Comparison of ENCODE assay signal across 8 cellular contexts in the genomic region with DNA sequence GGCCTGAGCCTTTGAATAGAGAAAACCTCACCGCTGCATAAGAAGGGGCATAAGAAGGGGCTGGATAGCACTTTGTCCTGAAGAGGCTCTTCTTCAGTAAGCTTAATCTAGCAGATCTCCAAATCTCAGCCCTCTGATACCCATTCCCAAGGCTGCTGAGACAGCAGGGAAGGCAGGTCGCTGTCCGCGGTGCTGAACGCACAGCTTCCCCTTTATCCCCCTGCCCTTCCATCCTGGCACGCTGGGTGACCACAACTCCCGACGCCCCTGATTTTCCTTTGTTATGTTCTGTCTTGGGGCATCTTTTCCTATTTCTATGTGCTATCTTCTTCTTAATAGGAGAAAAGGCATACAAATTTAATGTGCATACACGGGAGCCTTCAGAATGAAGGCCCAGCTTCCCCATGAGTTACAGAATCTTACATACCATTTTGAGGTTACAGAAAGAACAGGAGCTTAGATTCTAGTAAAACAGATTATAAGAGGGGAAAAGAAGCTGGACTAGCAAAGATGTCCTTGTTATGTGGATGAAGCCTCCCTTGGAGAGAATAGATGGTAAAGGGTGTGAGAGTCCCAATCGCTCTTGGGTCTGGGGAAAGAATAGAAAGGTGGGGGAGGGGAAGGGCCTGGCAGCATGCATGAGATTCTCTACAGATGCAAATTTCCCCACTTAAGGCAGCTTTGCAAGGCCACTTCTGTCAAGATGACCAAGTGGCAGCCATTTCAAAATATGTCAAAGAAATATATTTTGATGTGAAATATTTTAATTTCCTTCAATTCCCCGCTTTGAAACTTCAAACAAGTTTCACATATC. TPM values are rescaled to one million over a fixed set of nuclear protein-coding genes. Genes with fewer than 3 reads are reported as not detected.
DNase-seq lines count a peak whose midpoint lies in the region; ATAC-seq and TF ChIP-seq lines count a peak whose summit lies in the region.

No MANE protein-coding gene starts in this region.

- H3K4me1 ChIP-seq in iPS-15b (ENCODE audit: control insufficient read depth, insufficient read depth, low read length): peaks cover 3% of the 10 kb centered on the region
- H3K4me1 ChIP-seq in thyroid gland: no peaks in the 10 kb centered on the region
- H3K4me1 ChIP-seq in uterus: no peaks in the 10 kb centered on the region

- DNase-seq in Caki2 (ENCODE audit: low read depth): peak; percentile 54
- DNase-seq in KBM-7: peak; percentile 74
- peak; percentile 12 for DNase-seq in amniotic stem cell (lab: John Stamatoyannopoulos, UW)
- DNase-seq in thyroid gland: peak; percentile 43 to 67
- DNase-seq in uterus: no peak
- DNase-seq in NCI-H1092 (lab: John Stamatoyannopoulos, UW): no peak

- intact Hi-C loops in thyroid gland (cut with DNase I): no loop called here
- intact Hi-C loops in uterus (cut with DNase I; ENCODE audit: low total_unique reads): no loop called here

- WGBS in thyroid gland, 2 donors: 7 to 11% methylated on average over 11 of the region's 11 CpGs

- no peak overlapping the region for H3K27ac ChIP-seq in thyroid gland
- H3K27ac ChIP-seq in uterus: no peak overlapping the region

- H3K27me3 ChIP-seq in iPS-15b (ENCODE audit: control insufficient read depth, insufficient read depth, low read length) (no peaks in the 10 kb centered on the region), thyroid gland (no peaks in the 10 kb centered on the region), uterus (no peaks in the 10 kb centered on the region)

- H3K36me3 ChIP-seq in iPS-15b (ENCODE audit: control insufficient read depth, insufficient read depth, low read length) (no peaks in the 10 kb centered on the region), thyroid gland (no peaks in the 10 kb centered on the region), uterus (no peaks in the 10 kb centered on the region)

- H3K9me3 ChIP-seq in iPS-15b (ENCODE audit: control insufficient read depth, insufficient read depth, low read length) (no peaks in the 10 kb centered on the region), thyroid gland (no peaks in the 10 kb centered on the region), uterus (no peaks in the 10 kb centered on the region)

- TF ChIP-seq POLR2A in thyroid gland (IDR thresholded peaks at IDR 0.05): no peak
- no peak for TF ChIP-seq POLR2A in uterus (IDR thresholded peaks at IDR 0.05)

- in situ Hi-C loops in Caki2 (cut with HindIII; ENCODE audit: low pct_unique_long_range_greater_than_20kb, low sequenced_read_pairs) (no loop called here), KBM-7 (cut with MboI; ENCODE audit: low pct_unique_long_range_greater_than_20kb, low sequenced_read_pairs) (no loop called here)

- TF ChIP-seq CTCF in thyroid gland (IDR thresholded peaks at IDR 0.05): no peak
- no peak for TF ChIP-seq CTCF in uterus (IDR thresholded peaks at IDR 0.05)

- H3K4me3 ChIP-seq in iPS-15b (ENCODE audit: low read depth, low read length): peak overlapping the region; percentile 33
- H3K4me3 ChIP-seq in thyroid gland (replicated peaks in 1 of 3): no peak overlapping the region
- no peak overlapping the region for H3K4me3 ChIP-seq in uterus

- ATAC-seq in GM19324 (IDR thresholded peaks at IDR 0.05; ENCODE audit: low FRiP score, unreplicated experiment): no peak

- no peak overlapping the region for H3K9ac ChIP-seq in iPS-15b (ENCODE audit: low read depth, low read length)

RNA-seq across cellular contexts. Expression of a gene that starts 5.7 kb away (rescaled TPM):
- total RNA-seq in Caki2 (2014; rRNA removed; shearing (Covaris generic); ENCODE audit: low replicate concordance): not detected in 2 replicates
- total RNA-seq in thyroid gland: not detected
- 1 to 10 TPM in 1 of 4 donors, not detected in 3; 2.1 TPM for total RNA-seq in uterus

RNA-seq across cellular contexts. Expression of a gene that starts 23.8 kb away (rescaled TPM):
- total RNA-seq in Caki2 (2014; rRNA removed; shearing (Covaris generic); ENCODE audit: low replicate concordance): not detected in 2 replicates
- total RNA-seq in thyroid gland: not detected
- total RNA-seq in uterus: not detected

RNA-seq across cellular contexts. Expression of a gene that starts 55.6 kb away (rescaled TPM):
- 0.70 and 1.8 TPM in 2 replicates for total RNA-seq in Caki2 (2014; rRNA removed; shearing (Covaris generic); ENCODE audit: low replicate concordance)
- total RNA-seq in thyroid gland (under 1 TPM in 2 of 4 donors, not detected in 2; 0.11 to 0.13 TPM), uterus (1 to 10 TPM in 1 of 4 donors, under 1 TPM in 1, not detected in 2; 0.58 to 1.3 TPM)

RNA-seq across cellular contexts. Expression of a gene that starts 55.9 kb away (rescaled TPM):
- total RNA-seq in Caki2 (2014; rRNA removed; shearing (Covaris generic); ENCODE audit: low replicate concordance): 0.98 and 3.9 TPM in 2 replicates
- total RNA-seq in thyroid gland (10 to 100 TPM; 10.9 to 26.1 (median 14.1) TPM), uterus (1 to 10 TPM; 2.0 to 8.4 (median 5.7) TPM)

Comparison
In these comparisons a context has a peak if more than half of its experiments do, and no peak if none do; other contexts are left out.
1. DNase-seq: peak in Caki2 (single experiment), KBM-7 (single experiment), amniotic stem cell (single experiment) and thyroid gland (2 of 2); none in uterus (0 of 2) and NCI-H1092 (single experiment).